8 cellular contexts compared by ENCODE assay signal in the genomic region with DNA sequence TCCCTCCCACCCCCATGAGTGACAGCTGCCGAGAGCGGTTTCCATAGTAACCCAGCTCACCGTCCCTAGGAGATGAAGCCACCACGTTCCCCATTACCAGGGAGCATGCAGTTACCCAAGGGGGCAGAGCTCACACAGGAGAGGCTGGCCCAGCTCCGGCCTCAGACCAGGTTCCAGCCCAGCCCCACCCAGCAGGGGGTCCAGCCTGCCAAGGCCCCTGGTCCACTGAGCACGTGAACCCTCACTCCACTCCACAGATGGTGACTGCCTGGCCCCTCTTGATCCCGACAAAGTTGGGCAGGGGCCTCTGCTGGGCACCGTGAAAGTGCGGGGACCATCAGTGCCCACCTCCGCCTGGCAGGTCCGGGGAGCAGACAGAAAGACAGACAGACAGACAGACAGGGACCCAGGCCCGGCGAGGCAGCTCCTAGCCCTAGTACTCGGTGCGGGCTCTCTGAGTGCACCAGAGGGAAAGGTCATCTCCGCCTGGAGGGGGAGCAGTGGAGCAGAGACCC. TPM values are rescaled to one million over a fixed set of nuclear protein-coding genes. Genes with fewer than 3 reads are reported as not detected.
A peak's percentile ranks its signal among the peaks of the same experiment; 100 is the strongest.
DNase-seq lines count a peak whose midpoint lies in the region; ATAC-seq and TF ChIP-seq lines count a peak whose summit lies in the region.

No MANE protein-coding gene starts in this region.

- no peaks in the 10 kb centered on the region for H4K20me1 ChIP-seq in KMS-11 (ENCODE audit: insufficient read depth)

- peaks cover 52% of the 10 kb centered on the region for H3K27me3 ChIP-seq in KMS-11 (ENCODE audit: insufficient read depth, low read depth)

- CTCF ChIA-PET in activated B cell treated with CpG ODN at 0.5 μM for 24 hours (lab: Charles Lee), result no interaction called here

- no peak overlapping the region for H3K9ac ChIP-seq in KMS-11

- intact Hi-C loops in activated B cell treated with CpG ODN at 0.5 μM for 24 hours (cut with micrococcal nuclease), result no loop called here

- peaks cover 2% of the 10 kb centered on the region for H3K9me3 Mint-ChIP-seq in activated B cell treated with CpG ODN at 0.5 μM for 24 hours

- H3K4me2 ChIP-seq in KMS-11, result peak overlapping the region; percentile 88

- peaks cover 18% of the 10 kb centered on the region for H3K4me1 Mint-ChIP-seq in activated B cell treated with CpG ODN at 0.5 μM for 24 hours

- no peaks in the 10 kb centered on the region for H3K36me3 Mint-ChIP-seq in activated B cell treated with CpG ODN at 0.5 μM for 24 hours (ENCODE audit: low read depth)

- H3K27ac ChIP-seq in KMS-11, result no peak overlapping the region

- no peak overlapping the region for H3K4me3 ChIP-seq in KMS-11 (IDR thresholded peaks at IDR 0.05; ENCODE audit: insufficient read depth, low read depth, low read length)
- H3K4me3 ChIP-seq in epithelial cell of esophagus (ENCODE audit: low read length), result peak overlapping the region; percentile 37

- peak overlapping the region; percentile 81 for H3K4me3 Mint-ChIP-seq in activated B cell treated with CpG ODN at 0.5 μM for 24 hours

- peak overlapping the region; percentile 82 for H2AFZ ChIP-seq in KMS-11 (ENCODE audit: low read depth)

- H3K4me1 ChIP-seq in KMS-11 (ENCODE audit: low read depth, poor library complexity, severe bottlenecking), result peaks cover 12% of the 10 kb centered on the region

- in situ Hi-C loops in G401 (cut with HindIII; ENCODE audit: low sequenced_read_pairs), result no loop called here

- H3K27ac Mint-ChIP-seq in activated B cell treated with CpG ODN at 0.5 μM for 24 hours, result no peak overlapping the region

- no peaks in the 10 kb centered on the region for H3K36me3 ChIP-seq in KMS-11 (ENCODE audit: insufficient read depth)

- peak; percentile 79 for DNase-seq in G401 (ENCODE audit: low spot score)
- peak; percentile 31 for DNase-seq in activated B cell treated with CpG ODN at 0.5 μM for 24 hours
- DNase-seq in epithelial cell of esophagus (ENCODE audit: low read depth), result no peak
- peak; percentile 75 for DNase-seq in retina
- DNase-seq in SKM-1 (lab: John Stamatoyannopoulos, UW; ENCODE audit: unreplicated experiment), result no peak
- DNase-seq in amniotic stem cell (lab: John Stamatoyannopoulos, UW), result no peak

- ATAC-seq in activated B cell treated with CpG ODN at 0.5 μM for 24 hours (ENCODE audit: low read depth) (peak; percentile 19), GM21576 (IDR thresholded peaks at IDR 0.05; ENCODE audit: unreplicated experiment) (no peak)

- no peak for TF ChIP-seq CTCF in KMS-11 (conservative IDR thresholded peaks at IDR 0.05; ENCODE audit: low read depth, low read length)
- TF ChIP-seq CTCF in activated B cell treated with CpG ODN at 0.5 μM for 24 hours (IDR thresholded peaks at IDR 0.05), result no peak
- peak; percentile 38 for TF ChIP-seq CTCF in epithelial cell of esophagus (IDR thresholded peaks at IDR 0.05; ENCODE audit: insufficient read depth, low read depth, low read length, missing control alignments)

- no peaks in the 10 kb centered on the region for H3K79me2 ChIP-seq in KMS-11 (ENCODE audit: insufficient read depth, low read depth)

- H3K27me3 Mint-ChIP-seq in activated B cell treated with CpG ODN at 0.5 μM for 24 hours, result peaks cover 36% of the 10 kb centered on the region

- POLR2A ChIA-PET in activated B cell treated with CpG ODN at 0.5 μM for 24 hours (lab: Charles Lee), result no interaction called here

RNA-seq across cellular contexts. Expression of a gene that starts 50.7 kb away (rescaled TPM):
- total RNA-seq in G401 (2014; rRNA removed; shearing (Covaris generic)), result 1.5 and 1.7 TPM in 2 replicates
- total RNA-seq in activated B cell treated with CpG ODN at 0.5 μM for 24 hours, result not detected in 2 replicates

Comparison
In these comparisons a context has a peak if more than half of its experiments do, and no peak if none do; other contexts are left out.
1. DNase-seq: peak in G401 (single experiment), activated B cell treated with CpG ODN at 0.5 μM for 24 hours (single experiment) and retina (single experiment); none in epithelial cell of esophagus (single experiment), SKM-1 (single experiment) and amniotic stem cell (single experiment).